In genomic region chr1:33357099-33357498, GRCh38 we compare ENCODE assay signal across 27 cellular contexts. TPM values are rescaled to one million over a fixed set of nuclear protein-coding genes. Genes with fewer than 3 reads are reported as not detected.
DNase-seq lines count a peak whose midpoint lies in the region; ATAC-seq, FAIRE-seq and TF ChIP-seq lines count a peak whose summit lies in the region.
"Had no signal": no experiment of that assay in that cellular context is flagged by ENCODE, and none has a peak within 500 bp of the region (broad histone marks: within the 10 kb centered on the region; RNA-seq: fewer than 3 reads in every experiment).

No MANE protein-coding gene starts in this region.

- CTCF ChIA-PET in HEK293 (lab: Yijun Ruan, JAX), result no interaction called here

- H3K9me3 ChIP-seq in HEK293 (ENCODE audit: control insufficient read depth, insufficient read depth, low read depth, low read length), result no peaks in the 10 kb centered on the region
- no peaks in the 10 kb centered on the region for H3K9me3 ChIP-seq in uterus
- H3K9me3 ChIP-seq: A549, BE2C had no signal

- H3K36me3 Mint-ChIP-seq in glutamatergic neuron (ENCODE audit: unreplicated experiment) (peaks cover 19% of the 10 kb centered on the region), nephron progenitor cell (ENCODE audit: low read depth) (peaks cover 85% of the 10 kb centered on the region)

- DNase-seq in glutamatergic neuron (no peak), nephron progenitor cell (no peak), substantia nigra (lab: John Stamatoyannopoulos, UW) (no peak), inferior parietal cortex (ENCODE audit: extremely low spot score) (no peak), uterus (no peak), HTR-8/SVneo (ENCODE audit: insufficient read length, low spot score) (no peak)
- DNase-seq: 8988T; ACHN; AML-193; BE2C; CD4-positive, alpha-beta T cell; CD8-positive, alpha-beta memory T cell; DMS53; DMS79 treated with DMSO at 0.1 percent for 48 hours; GF-D8; GOT3; H7; HCEC 1CT had no signal

- H3K27me3 Mint-ChIP-seq in glutamatergic neuron (ENCODE audit: unreplicated experiment) (peaks cover 3% of the 10 kb centered on the region), nephron progenitor cell (ENCODE audit: low read depth, poor library complexity) (peaks cover 7% of the 10 kb centered on the region)
- H3K27me3 Mint-ChIP-seq: CD4-positive, alpha-beta T cell had no signal

- H3K27ac Mint-ChIP-seq in glutamatergic neuron (ENCODE audit: unreplicated experiment), result peak overlapping the region; percentile 80
- peak overlapping the region; percentile 64 for H3K27ac Mint-ChIP-seq in nephron progenitor cell
- H3K27ac Mint-ChIP-seq: CD4-positive, alpha-beta T cell; CD8-positive, alpha-beta memory T cell had no signal

- H3K27ac ChIP-seq in HEK293 (ENCODE audit: extremely low read depth, low read depth, low read length) (no peak overlapping the region), substantia nigra (ENCODE audit: low read depth, low read length, poor library complexity, severe bottlenecking) (peak overlapping the region; percentile 40), uterus (no peak overlapping the region)
- H3K27ac ChIP-seq: A549; BLaER1 treated with 17β-estradiol and CSF1 and Interleukin-3, amounts not matched to agents 10 nM and 100 nM had no signal

- POLR2A ChIA-PET in HEK293 (lab: Yijun Ruan, JAX), result interaction anchor here (0.6 kb wide), 1 partner anchor 92 kb away, joined by 3 read pairs; no protein-coding TSS in a partner anchor

- peak overlapping the region; percentile 12 for H3K4me3 Mint-ChIP-seq in glutamatergic neuron (ENCODE audit: unreplicated experiment)
- no peak overlapping the region for H3K4me3 Mint-ChIP-seq in nephron progenitor cell
- H3K4me3 Mint-ChIP-seq: CD14-positive monocyte; CD4-positive, alpha-beta T cell; CD8-positive, alpha-beta memory T cell had no signal

- H3K4me1 Mint-ChIP-seq in glutamatergic neuron (ENCODE audit: low read depth, unreplicated experiment) (peaks cover 63% of the 10 kb centered on the region), nephron progenitor cell (peaks cover 74% of the 10 kb centered on the region)
- H3K4me1 Mint-ChIP-seq: CD8-positive, alpha-beta memory T cell had no signal

- TF ChIP-seq CTCF in HEK293 (tag by site-specific recombination; IDR thresholded peaks at IDR 0.05) (no peak), glutamatergic neuron (IDR thresholded peaks at IDR 0.05; ENCODE audit: partially characterized antibody, unreplicated experiment) (no peak), nephron progenitor cell (IDR thresholded peaks at IDR 0.05) (no peak), uterus (IDR thresholded peaks at IDR 0.05) (no peak)

- H3K9me3 Mint-ChIP-seq in glutamatergic neuron (ENCODE audit: unreplicated experiment) (peaks cover 9% of the 10 kb centered on the region), nephron progenitor cell (no peaks in the 10 kb centered on the region)
- H3K9me3 Mint-ChIP-seq: CD4-positive, alpha-beta T cell; CD8-positive, alpha-beta memory T cell had no signal

- intact Hi-C loops in uterus (cut with DNase I; ENCODE audit: low total_unique reads), result no loop called here

- H3K4me1 ChIP-seq in HEK293 (ENCODE audit: control insufficient read depth, insufficient read depth, low read length) (no peaks in the 10 kb centered on the region), uterus (no peaks in the 10 kb centered on the region)
- H3K4me1 ChIP-seq: A549, BE2C had no signal

- no peak for ATAC-seq in HG03432 (IDR thresholded peaks at IDR 0.05; ENCODE audit: unreplicated experiment)
- ATAC-seq: A549 had no signal

- H3K4me3 ChIP-seq in HEK293 (ENCODE audit: low read depth, low read length) (no peak overlapping the region), uterus (no peak overlapping the region)
- H3K4me3 ChIP-seq: A549; BLaER1 treated with 17β-estradiol and CSF1 and Interleukin-3, amounts not matched to agents 10 nM and 100 nM had no signal

- peaks cover 0 to 34% of the 10 kb centered on the region in 2 experiments; a peak in 1 of 3 replicates for H3K36me3 ChIP-seq in HEK293 (ENCODE audit: control insufficient read depth in 2 of 2, insufficient read depth in 1 of 2, low read length in 2 of 2)
- no peaks in the 10 kb centered on the region for H3K36me3 ChIP-seq in uterus
- H3K36me3 ChIP-seq: BE2C had no signal

- no peak for FAIRE-seq in HTR-8/SVneo (lab: Jason Lieb, UNC)
- FAIRE-seq: A549, GM12891, GM18507 had no signal

- no peaks in the 10 kb centered on the region for H3K27me3 ChIP-seq in uterus
- H3K27me3 ChIP-seq: BE2C; BLaER1 treated with 17β-estradiol and CSF1 and Interleukin-3, amounts not matched to agents 10 nM and 100 nM had no signal

- no peak for TF ChIP-seq POLR2A in uterus (IDR thresholded peaks at IDR 0.05)

TF ChIP-seq in HEK293, 187 proteins besides CTCF, POLR2A, EP300 and RAD21:
- TF ChIP-seq SCRT1 (tag by site-specific recombination; IDR thresholded peaks at IDR 0.05; ENCODE audit: borderline replicate concordance) (peak; percentile 75; the same call in 1 of the 2 replicates), ZNF132 (tag by site-specific recombination; IDR thresholded peaks at IDR 0.05; ENCODE audit: borderline replicate concordance) (no peak), SCRT2 (tag by site-specific recombination; IDR thresholded peaks at IDR 0.05) (peak; percentile 89)

RNA-seq across cellular contexts. Expression of gene A3GALT2, which starts 36.2 kb away (rescaled TPM):
- total RNA-seq in glutamatergic neuron (ENCODE audit: unreplicated experiment), result 0.71 TPM
- total RNA-seq in uterus, result under 1 TPM in 1 of 4 donors, not detected in 3; 0.58 TPM
- total RNA-seq: CD4-positive, alpha-beta T cell; CD8-positive, alpha-beta memory T cell; Daoy; G401; H7 had no signal
